ENCODE assay signal across 29 cellular contexts in the genomic region with DNA sequence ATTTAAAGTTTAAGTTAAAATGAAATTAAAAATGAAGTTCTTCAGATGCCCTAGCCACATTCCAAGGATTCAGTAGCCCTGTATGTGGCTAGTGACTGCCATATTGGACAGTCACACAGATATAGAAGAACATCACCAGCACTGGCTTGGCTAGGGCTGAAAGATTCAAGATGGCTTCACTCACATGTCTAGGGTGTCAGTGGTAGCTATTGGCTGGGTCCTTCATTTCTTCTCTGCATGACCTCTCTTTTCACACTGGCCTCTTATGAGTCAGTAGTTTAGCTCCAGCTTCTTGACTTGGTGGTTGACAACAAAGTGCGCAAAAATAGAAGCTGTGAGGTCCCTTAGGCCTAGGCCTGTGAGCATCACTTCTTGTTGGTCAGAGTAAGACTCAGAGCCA. TPM values are rescaled to one million over a fixed set of nuclear protein-coding genes. Genes with fewer than 3 reads are reported as not detected.
"Had no signal": no experiment of that assay in that cellular context is flagged by ENCODE, and none has a peak within 500 bp of the region (broad histone marks: within the 10 kb centered on the region; RNA-seq: fewer than 3 reads in every experiment).

No MANE protein-coding gene starts in this region.

- H3K27me3 ChIP-seq: esophagus squamous epithelium, heart right ventricle, neutrophil, ovary, right lobe of liver, testis, transverse colon had no signal

- FAIRE-seq: urothelium cell line had no signal

- DNase-seq: activated CD4-positive, alpha-beta T cell treated with anti-CD3 and anti-CD28 coated beads for 36 hours; activated CD4-positive, alpha-beta T cell treated with anti-CD3 and anti-CD28 coated beads, Interleukin-2, amount 50 U/mL, for 4 hours; activated CD4-positive, CD25-positive, alpha-beta regulatory T cell; activated CD8-positive, alpha-beta memory T cell treated with anti-CD3 and anti-CD28 coated beads for 24 hours; activated CD8-positive, alpha-beta memory T cell treated with anti-CD3 and anti-CD28 coated beads, Interleukin-2, amount 50 U/mL, for 4 hours; activated gamma-delta T cell treated with Interleukin-2 at 50 U/mL for 16 hours; activated naive CD4-positive, alpha-beta T cell treated with anti-CD3 and anti-CD28 coated beads, Interleukin-2, amount 50 U/mL, for 16 hours; activated T-cell treated with anti-CD3 and anti-CD28 coated beads, Interleukin-2, amount 50 U/mL, for 1 hour; amniotic stem cell; caudate nucleus; endodermal cell; esophagus squamous epithelium; foreskin melanocyte; heart right ventricle; ovary; right lobe of liver; stimulated activated CD4-positive, alpha-beta T cell treated with anti-CD3 and anti-CD28 coated beads, Interleukin-12 subunit alpha, Interleukin-12 subunit beta, amount 100 ng/mL, for 4 hours; stimulated activated CD4-positive, alpha-beta T cell treated with anti-CD3 and anti-CD28 coated beads, Interleukin-4, amount 100 ng/mL, for 1 hour; stimulated activated naive CD8-positive, alpha-beta T cell treated with anti-CD3 and anti-CD28 coated beads, Interleukin-15, Interleukin-2, amounts not matched to agents 100 U/mL and 50 U/mL, for 24 hours; testis; transverse colon had no signal

- H3K4me3 ChIP-seq: esophagus squamous epithelium, heart right ventricle, ovary, right lobe of liver, skin epidermis, transverse colon had no signal

- H3K9me3 ChIP-seq: esophagus squamous epithelium, heart right ventricle, neutrophil, ovary, right lobe of liver, testis, transverse colon had no signal

- H3K27me3 Mint-ChIP-seq: activated CD4-positive, alpha-beta T cell treated with anti-CD3 and anti-CD28 coated beads for 36 hours; progenitor cell of endocrine pancreas had no signal

- H3K36me3 ChIP-seq: esophagus squamous epithelium, heart right ventricle, neutrophil, ovary, right lobe of liver, transverse colon had no signal

- ATAC-seq: activated CD4-positive, alpha-beta T cell treated with anti-CD3 and anti-CD28 coated beads for 36 hours; heart right ventricle; right lobe of liver; stimulated activated naive CD8-positive, alpha-beta T cell treated with anti-CD3 and anti-CD28 coated beads, Interleukin-15, Interleukin-2, amounts not matched to agents 100 U/mL and 50 U/mL, for 24 hours had no signal

- H3K27ac Mint-ChIP-seq: activated CD4-positive, alpha-beta T cell treated with anti-CD3 and anti-CD28 coated beads for 36 hours; activated T-helper 1 cell treated with anti-CD3 and anti-CD28 coated beads, Interleukin-12 subunit alpha, Interleukin-12 subunit beta, Interleukin-2, Interleukin-4 antibody, amounts not matched to agents 30 ng/mL and 10 ng/mL and 1 ng/mL, durations not matched to agents 14 hours and 24 hours and 36 hours; endodermal cell; progenitor cell of endocrine pancreas had no signal

- H3K9me3 Mint-ChIP-seq: activated T-helper 1 cell treated with anti-CD3 and anti-CD28 coated beads, Interleukin-12 subunit alpha, Interleukin-12 subunit beta, Interleukin-2, Interleukin-4 antibody, amounts not matched to agents 30 ng/mL and 10 ng/mL and 1 ng/mL, durations not matched to agents 14 hours and 24 hours and 36 hours; dendritic cell treated with granulocyte-macrophage colony-stimulating factor and Interleukin-4, amounts not matched to agents 40 ng/mL and 50 ng/mL, for 4 days had no signal

- H3K27ac ChIP-seq: heart right ventricle, neutrophil, ovary, right lobe of liver, skin epidermis, testis, transverse colon had no signal

- H3K4me3 Mint-ChIP-seq: dendritic cell treated with granulocyte-macrophage colony-stimulating factor and Interleukin-4, amounts not matched to agents 40 ng/mL and 50 ng/mL, for 4 days; endodermal cell had no signal

RNA-seq across cellular contexts. Expression of gene MYL4, which starts 18.4 kb away (rescaled TPM):
- total RNA-seq: activated CD4-positive, alpha-beta T cell treated with anti-CD3 and anti-CD28 coated beads for 36 hours; activated T-helper 1 cell treated with anti-CD3 and anti-CD28 coated beads, Interleukin-12 subunit alpha, Interleukin-12 subunit beta, Interleukin-2, Interleukin-4 antibody, amounts not matched to agents 30 ng/mL and 10 ng/mL and 1 ng/mL, durations not matched to agents 14 hours and 24 hours and 36 hours; esophagus squamous epithelium; kidney epithelial cell; mononuclear cell; transverse colon had no signal
